In genomic region chr5:140114341-140115185, GRCh38 we compare ENCODE assay signal across 8 cellular contexts. TPM values are rescaled to one million over a fixed set of nuclear protein-coding genes. Genes with fewer than 3 reads are reported as not detected.
DNase-seq lines count a peak whose midpoint lies in the region; ATAC-seq and TF ChIP-seq lines count a peak whose summit lies in the region.

No MANE protein-coding gene starts in this region.

- no peaks in the 10 kb centered on the region for H3K36me3 ChIP-seq in mucosa of rectum (ENCODE audit: control insufficient read depth in 2 of 2, insufficient read depth in 2 of 2, low read length in 2 of 2)
- H3K36me3 ChIP-seq in thoracic aorta, result no peaks in the 10 kb centered on the region

- H3K27ac ChIP-seq in 22Rv1 (peak overlapping the region; percentile 79), mucosa of rectum (ENCODE audit: low read depth in 2 of 2, low read length in 2 of 2) (peak overlapping the region; percentile 91 to 93), thoracic aorta (peak overlapping the region; percentile 81 to 84)

- peak overlapping the region; percentile 85 to 87 for H3K9ac ChIP-seq in mucosa of rectum (ENCODE audit: low read depth in 1 of 2, low read length in 2 of 2)

- H3K27me3 ChIP-seq in mucosa of rectum (ENCODE audit: control insufficient read depth in 2 of 2, insufficient read depth in 2 of 2, low read length in 2 of 2) (no peaks in the 10 kb centered on the region), thoracic aorta (replicated peaks; ENCODE audit: insufficient read depth) (no peaks in the 10 kb centered on the region)

- DNase-seq in NCI-H526 (lab: John Stamatoyannopoulos, UW) (peak; percentile 61 to 78), activated T-cell treated with anti-CD3 and anti-CD28 coated beads for 4 hours (peak; percentile 23), erythroblast (lab: John Stamatoyannopoulos, UW) (peak; percentile 82 to 85), thoracic aorta (ENCODE audit: low spot score) (no peak)

- TF ChIP-seq POLR2A in GM15510 (IDR thresholded peaks at IDR 0.05; ENCODE audit: borderline replicate concordance, extremely low read depth, insufficient read length) (peak; percentile 36), erythroblast (IDR thresholded peaks at IDR 0.05; ENCODE audit: low read length) (peak; percentile 66)

- peak; percentile 31 for ATAC-seq in HG02885 (IDR thresholded peaks at IDR 0.05; ENCODE audit: poor library complexity, unreplicated experiment)
- ATAC-seq in thoracic aorta (ENCODE audit: insufficient number of reproducible peaks, low FRiP score, low read depth), result no peak

- TF ChIP-seq CTCF in 22Rv1 (IDR thresholded peaks at IDR 0.05), result no peak
- TF ChIP-seq CTCF in thoracic aorta (IDR thresholded peaks at IDR 0.05), result no peak

- H3K4me3 ChIP-seq in mucosa of rectum (ENCODE audit: low read length in 2 of 2), result peak overlapping the region; percentile 86
- H3K4me3 ChIP-seq in thoracic aorta, result peak overlapping the region; percentile 94

- H3K4me1 ChIP-seq in mucosa of rectum (ENCODE audit: control insufficient read depth in 2 of 2, insufficient read depth in 2 of 2, low read length in 2 of 2) (peaks cover 22 to 30% of the 10 kb centered on the region in 2 donors), thoracic aorta (ENCODE audit: control insufficient read depth in 1 of 2, low read depth in 2 of 2) (peaks cover 38 to 77% of the 10 kb centered on the region in 2 donors)

- H3K9me3 ChIP-seq in mucosa of rectum (ENCODE audit: control insufficient read depth in 2 of 2, low read length in 2 of 2) (no peaks in the 10 kb centered on the region), thoracic aorta (no peaks in the 10 kb centered on the region)

RNA-seq across cellular contexts. Expression of gene PURA, which starts 0.7 kb away (rescaled TPM):
- total RNA-seq in thoracic aorta, result 10 to 100 TPM; 41.6 to 44.3 TPM

RNA-seq across cellular contexts. Expression of gene IGIP, which starts 11.2 kb away (rescaled TPM):
- total RNA-seq in thoracic aorta, result 10 to 100 TPM; 24.2 to 25.9 TPM
